28 cellular contexts compared by ENCODE assay signal in the genomic region with DNA sequence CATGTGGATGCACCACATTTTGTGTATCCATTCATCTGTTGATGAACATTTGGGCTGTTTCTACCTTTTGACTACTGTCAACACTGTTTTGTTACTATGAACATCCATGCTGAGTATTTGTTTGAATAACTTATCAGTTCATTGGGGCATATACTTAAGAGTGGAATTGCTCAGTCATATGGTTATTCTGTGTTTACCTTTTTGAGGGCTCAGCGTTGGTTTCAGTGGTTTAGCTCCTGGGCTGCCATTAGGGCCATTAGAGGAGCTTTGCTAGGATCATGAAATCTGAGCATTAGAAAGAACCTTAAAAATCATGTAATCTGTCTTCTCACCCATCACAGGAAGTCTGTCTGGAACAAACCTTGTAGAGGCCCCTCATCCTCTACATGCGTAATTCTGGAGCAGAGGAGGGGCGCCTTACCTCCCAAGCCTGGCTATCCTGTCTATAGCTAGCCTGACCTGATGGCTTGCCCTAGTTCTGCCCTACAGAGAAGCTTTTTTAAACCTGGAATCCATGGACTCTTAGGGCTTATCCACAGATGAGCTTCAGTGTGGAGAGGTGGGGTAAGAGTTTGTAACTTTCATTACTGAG.
DNase-seq lines count a peak whose midpoint lies in the region; FAIRE-seq and TF ChIP-seq lines count a peak whose summit lies in the region.
"Had no signal": no experiment of that assay in that cellular context is flagged by ENCODE, and none has a peak within 500 bp of the region (broad histone marks: within the 10 kb centered on the region; RNA-seq: fewer than 3 reads in every experiment).

No MANE protein-coding gene starts in this region.

- FAIRE-seq in H54 (lab: Jason Lieb, UNC), result no peak
- FAIRE-seq: endothelial cell of umbilical vein, GM18507, small intestine had no signal

- H3K4me1 ChIP-seq in smooth muscle cell (ENCODE audit: low read depth) (no peaks in the 10 kb centered on the region), OCI-LY7 (ENCODE audit: insufficient read depth, low read length, poor library complexity, severe bottlenecking) (no peaks in the 10 kb centered on the region)
- H3K4me1 ChIP-seq: BE2C, neural progenitor cell, parathyroid adenoma had no signal

- DNase-seq in H4 (ENCODE audit: low spot score) (peak; percentile 87), M059J (ENCODE audit: low read depth) (peak; percentile 57), dorsolateral prefrontal cortex (no peak), smooth muscle cell (lab: John Stamatoyannopoulos, UW; ENCODE audit: unreplicated experiment) (no peak), H54 (ENCODE audit: insufficient read length, low spot score) (no peak), middle frontal gyrus (ENCODE audit: extremely low spot score, low spot score) (no peak), OCI-LY7 (ENCODE audit: low spot score) (no peak)
- DNase-seq: activated CD4-positive, alpha-beta memory T cell treated with anti-CD3 and anti-CD28 coated beads, Interleukin-2, amount 10 ng/mL, durations not matched to agents 7 days and 5 days; activated CD8-positive, alpha-beta memory T cell treated with anti-CD3 and anti-CD28 coated beads, Interleukin-2, amount 50 U/mL, for 4 hours; activated naive CD4-positive, alpha-beta T cell treated with anti-CD3 and anti-CD28 coated beads, Interleukin-2, amount 50 U/mL, for 16 hours; BE2C; brain microvascular endothelial cell; EL; H7; hypothalamus; IMR-90; NCI-H1092; NCI-H187 treated with DMSO at 0.1 percent for 48 hours; NCI-H524; NK-92 treated with Interleukin-12 subunit alpha and Interleukin-12 subunit beta, amount 100 ng/mL, for 24 hours; retina; small intestine; stimulated activated CD4-positive, alpha-beta T cell treated with anti-CD3 and anti-CD28 coated beads, Interleukin-1b, Interleukin-23, amount 100 ng/mL, for 48 hours had no signal

- no peaks in the 10 kb centered on the region for H3K27me3 ChIP-seq in dorsolateral prefrontal cortex
- H3K27me3 ChIP-seq in smooth muscle cell (ENCODE audit: low read depth), result no peaks in the 10 kb centered on the region
- H3K27me3 ChIP-seq: BE2C, brain microvascular endothelial cell, neural progenitor cell had no signal

- no peaks in the 10 kb centered on the region for H3F3A ChIP-seq in smooth muscle cell (ENCODE audit: low read depth)

- POLR2A ChIA-PET in OCI-LY7 (lab: Charles Lee), result interaction anchor here (1.3 kb wide), 1 partner anchor 12 kb away, joined by 4 read pairs; no protein-coding TSS in a partner anchor

- H4K20me1 ChIP-seq in smooth muscle cell (ENCODE audit: low read depth) (no peaks in the 10 kb centered on the region), OCI-LY7 (ENCODE audit: insufficient read depth, low read length) (no peaks in the 10 kb centered on the region)

- H3K9ac ChIP-seq in smooth muscle cell (ENCODE audit: low read depth), result no peak overlapping the region
- H3K9ac ChIP-seq: neural progenitor cell, parathyroid adenoma had no signal

- no peak overlapping the region for H3K4me2 ChIP-seq in smooth muscle cell
- H3K4me2 ChIP-seq in OCI-LY7 (ENCODE audit: low read length), result no peak overlapping the region
- H3K4me2 ChIP-seq: neural progenitor cell had no signal

- no peak overlapping the region for H2AFZ ChIP-seq in smooth muscle cell (ENCODE audit: low read depth)
- H2AFZ ChIP-seq in OCI-LY7 (ENCODE audit: low read length), result no peak overlapping the region
- H2AFZ ChIP-seq: neural progenitor cell, parathyroid adenoma had no signal

- no TSS peak for BruUV-seq in OCI-LY7 (replicated peaks; lab: Mats Ljungman, UMichigan)

- no peaks in the 10 kb centered on the region for H3K79me2 ChIP-seq in smooth muscle cell (ENCODE audit: low read depth)
- no peaks in the 10 kb centered on the region for H3K79me2 ChIP-seq in OCI-LY7 (ENCODE audit: insufficient read depth, low read depth, low read length)
- H3K79me2 ChIP-seq: parathyroid adenoma had no signal

- no peak overlapping the region for H3K4me3 ChIP-seq in dorsolateral prefrontal cortex
- no peak overlapping the region for H3K4me3 ChIP-seq in smooth muscle cell
- no peak overlapping the region for H3K4me3 ChIP-seq in OCI-LY7 (ENCODE audit: low read depth, low read length, poor library complexity, severe bottlenecking)
- H3K4me3 ChIP-seq: neural progenitor cell, thoracic aorta had no signal

- CTCF ChIA-PET in OCI-LY7 (lab: Charles Lee; ENCODE audit: unreplicated experiment), result no interaction called here

- TF ChIP-seq CTCF in dorsolateral prefrontal cortex (IDR thresholded peaks at IDR 0.05 in 54 of 56, conservative IDR thresholded peaks at IDR 0.05 in 2 of 56; ENCODE audit: low read depth in 1 of 56, partially characterized antibody in 56 of 56) (no peak), smooth muscle cell (IDR thresholded peaks at IDR 0.05; ENCODE audit: borderline replicate concordance, insufficient read depth, poor library complexity, severe bottlenecking) (no peak), OCI-LY7 (conservative IDR thresholded peaks at IDR 0.05; ENCODE audit: low read length) (no peak)

- H3K27ac ChIP-seq in dorsolateral prefrontal cortex, result peak overlapping the region in 41 of 59 donors; percentile 2 to 94 (median 84)
- H3K27ac ChIP-seq in smooth muscle cell (ENCODE audit: low read depth), result peak overlapping the region; percentile 50
- no peak overlapping the region for H3K27ac ChIP-seq in OCI-LY7 (ENCODE audit: low read depth, low read length, poor library complexity, severe bottlenecking)
- H3K27ac ChIP-seq: brain microvascular endothelial cell, neural progenitor cell, parathyroid adenoma, thoracic aorta had no signal

- WGBS in smooth muscle cell (ENCODE audit: low lambda C conversion rate), result 78% methylated on average over 3 of the region's 3 CpGs

- no peaks in the 10 kb centered on the region for H3K9me2 ChIP-seq in OCI-LY7 (ENCODE audit: insufficient read depth, low read length)

- no peaks in the 10 kb centered on the region for H3K36me3 ChIP-seq in smooth muscle cell (ENCODE audit: low read depth)
- H3K36me3 ChIP-seq in OCI-LY7 (ENCODE audit: insufficient read depth, low read length), result no peaks in the 10 kb centered on the region
- H3K36me3 ChIP-seq: BE2C, brain microvascular endothelial cell, neural progenitor cell, thoracic aorta had no signal

- intact Hi-C loops in dorsolateral prefrontal cortex (cut with DNase I), result loop anchor here in 1 of 2 donors (2.0 kb wide), 1 partner anchor 87 kb away; no protein-coding TSS in a partner anchor
- intact Hi-C loops in OCI-LY7 (cut with micrococcal nuclease; ENCODE audit: unreplicated experiment), result no loop called here

- H3K9me3 ChIP-seq in smooth muscle cell (replicated peaks; ENCODE audit: low read depth), result no peaks in the 10 kb centered on the region
- no peaks in the 10 kb centered on the region for H3K9me3 ChIP-seq in OCI-LY7 (ENCODE audit: low read length)
- H3K9me3 ChIP-seq: BE2C, thoracic aorta had no signal

- no peak for TF ChIP-seq POLR2A in H54 (IDR thresholded peaks at IDR 0.05; ENCODE audit: low read depth, low read length)

Comparison
In these comparisons a context has a peak if more than half of its experiments do, and no peak if none do; other contexts are left out.
1. DNase-seq: peak in H4 (single experiment) and M059J (single experiment); none in dorsolateral prefrontal cortex (0 of 10), smooth muscle cell (single experiment), H54 (single experiment), middle frontal gyrus (single experiment) and OCI-LY7 (single experiment).